Comparison of ENCODE assay signal across 29 cellular contexts in the genomic region with DNA sequence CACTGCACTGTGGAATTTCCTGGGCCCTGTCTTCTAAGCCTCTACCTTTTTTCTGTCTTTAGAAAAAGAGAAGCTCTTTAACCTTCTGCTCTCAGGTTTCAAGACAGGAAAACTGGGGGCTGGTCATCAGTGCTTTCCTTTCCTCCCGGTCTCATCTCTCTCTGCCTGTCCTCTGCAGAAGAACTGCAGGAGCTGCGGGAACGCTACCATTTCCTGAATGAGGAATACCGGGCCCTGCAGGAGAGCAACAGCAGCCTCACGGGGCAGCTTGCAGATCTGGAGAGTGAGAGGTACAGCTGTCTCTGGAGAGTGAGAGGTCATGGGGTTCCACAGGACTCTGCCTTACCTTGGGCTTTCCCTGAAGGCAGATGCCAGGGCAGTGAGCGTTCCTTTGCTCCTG. TPM values are rescaled to one million over a fixed set of nuclear protein-coding genes. Genes with fewer than 3 reads are reported as not detected.
"Had no signal": no experiment of that assay in that cellular context is flagged by ENCODE, and none has a peak within 500 bp of the region (broad histone marks: within the 10 kb centered on the region; RNA-seq: fewer than 3 reads in every experiment).

No MANE protein-coding gene starts in this region.

- H3K4me3 Mint-ChIP-seq: mesothelial cell of epicardium; natural killer cell treated with Interleukin-12 subunit alpha and Interleukin-12 subunit beta and Interleukin-15 and Interleukin-18, amount 100 ng/mL, for 72 hours had no signal

- H3K4me1 Mint-ChIP-seq: mesothelial cell of epicardium had no signal

- H3K27me3 Mint-ChIP-seq: natural killer cell treated with Interleukin-12 subunit alpha and Interleukin-12 subunit beta and Interleukin-15 and Interleukin-18, amount 100 ng/mL, for 72 hours had no signal

- H3K4me3 ChIP-seq: coronary artery, heart left ventricle, stomach, thoracic aorta, transverse colon had no signal

- H3K4me1 ChIP-seq: heart left ventricle, stomach had no signal

- H3K9me3 ChIP-seq: heart left ventricle, neutrophil, stomach, thoracic aorta, transverse colon had no signal

- ATAC-seq: esophagus mucosa; heart left ventricle; left lobe of liver; natural killer cell treated with Interleukin-12 subunit alpha and Interleukin-12 subunit beta and Interleukin-15 and Interleukin-18, amount 100 ng/mL, for 72 hours had no signal

- DNase-seq: caudate nucleus; effector CD4-positive, alpha-beta T cell; heart left ventricle; kidney glomerular epithelial cell; mammary epithelial cell; posterior cingulate gyrus; small intestine; stimulated activated CD4-positive, alpha-beta T cell treated with anti-CD3 and anti-CD28 coated beads, Interleukin-12 subunit alpha, Interleukin-12 subunit beta, amount 100 ng/mL, for 4 hours; stimulated activated naive CD4-positive, alpha-beta T cell; stomach; substantia nigra; transverse colon had no signal

- H3K9me3 Mint-ChIP-seq: mesothelial cell of epicardium; natural killer cell treated with Interleukin-12 subunit alpha and Interleukin-12 subunit beta and Interleukin-15 and Interleukin-18, amount 100 ng/mL, for 72 hours had no signal

- H3K27me3 ChIP-seq: heart left ventricle, neutrophil, stomach, transverse colon had no signal

- H3K27ac ChIP-seq: coronary artery, heart left ventricle, neutrophil, stomach, thoracic aorta, transverse colon had no signal

- H3K36me3 Mint-ChIP-seq: natural killer cell treated with Interleukin-12 subunit alpha and Interleukin-12 subunit beta and Interleukin-15 and Interleukin-18, amount 100 ng/mL, for 72 hours had no signal

- H3K36me3 ChIP-seq: neutrophil, transverse colon had no signal

- H3K27ac Mint-ChIP-seq: mesothelial cell of epicardium; natural killer cell treated with Interleukin-12 subunit alpha and Interleukin-12 subunit beta and Interleukin-15 and Interleukin-18, amount 100 ng/mL, for 72 hours had no signal

RNA-seq across cellular contexts. Expression of gene FLNC, which starts 25.7 kb away (rescaled TPM):
- total RNA-seq: natural killer cell treated with Interleukin-12 subunit alpha and Interleukin-12 subunit beta and Interleukin-15 and Interleukin-18, amount 100 ng/mL, for 72 hours had no signal

RNA-seq across cellular contexts. Expression of gene OPN1SW, which starts 28.9 kb away (rescaled TPM):
- total RNA-seq: chondrocyte; dermis microvascular lymphatic vessel endothelial cell; esophagus mucosa; fibroblast of lung; frontal cortex; glomerular endothelial cell; heart left ventricle; left lobe of liver; lower leg skin; mammary epithelial cell; mesothelial cell of epicardium; mucosa of gallbladder; natural killer cell treated with Interleukin-12 subunit alpha and Interleukin-12 subunit beta and Interleukin-15 and Interleukin-18, amount 100 ng/mL, for 72 hours; osteoblast; pulmonary artery endothelial cell; stomach; thoracic aorta; transverse colon; ureter had no signal
- polyA plus RNA-seq: fibroblast of lung, heart left ventricle, mammary epithelial cell, small intestine, stomach had no signal
